Comparison of ENCODE assay signal across 8 cellular contexts in the genomic region with DNA sequence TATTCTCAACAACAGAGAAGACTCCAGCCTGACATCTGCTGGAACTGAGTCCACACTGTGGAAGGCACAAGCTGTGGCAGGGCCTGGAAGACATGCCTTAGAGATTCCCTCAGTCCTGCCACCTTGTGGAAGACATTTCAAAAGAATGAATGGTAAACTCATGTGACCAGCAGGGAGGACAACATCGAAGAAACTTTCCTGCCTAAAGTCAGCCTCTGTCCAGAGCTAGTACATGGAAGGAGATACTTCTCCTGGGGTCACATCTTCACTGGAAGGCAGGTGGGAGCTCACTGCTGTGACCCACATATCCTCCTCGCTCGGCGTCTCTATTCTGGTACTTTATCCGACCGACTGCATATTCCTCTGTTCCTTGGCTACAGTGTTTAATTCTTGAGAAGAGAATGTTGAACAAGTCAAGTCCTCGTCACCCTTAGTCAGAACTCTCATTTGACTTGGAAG. TPM values are rescaled to one million over a fixed set of nuclear protein-coding genes. Genes with fewer than 3 reads are reported as not detected.
DNase-seq lines count a peak whose midpoint lies in the region; ATAC-seq, FAIRE-seq and TF ChIP-seq lines count a peak whose summit lies in the region.

No MANE protein-coding gene starts in this region.

- no peak overlapping the region for H2AFZ ChIP-seq in PC-3 (ENCODE audit: low read length)

- no peaks in the 10 kb centered on the region for H3K9me2 ChIP-seq in PC-3 (replicated peaks; ENCODE audit: low read length)

- DNase-seq in AG09319 (ENCODE audit: extremely low read depth, low read depth), result peak; percentile 41
- peak; percentile 12 for DNase-seq in GM12864 (ENCODE audit: low read depth)
- peak; percentile 93 for DNase-seq in PC-3
- peak; percentile 84 to 90 for DNase-seq in cardiac fibroblast (ENCODE audit: low read depth in 2 of 2)
- peak; percentile 70 for DNase-seq in kidney
- no peak for DNase-seq in thoracic aorta (ENCODE audit: low spot score)

- CTCF ChIA-PET in PC-3 (lab: Charles Lee), result interaction anchor here (0.6 to 1.2 kb wide), 6 partner anchors 17 to 276 kb away, joined by 3 to 11 read pairs (median 4); a partner anchor contains a TSS

- ATAC-seq in HG03469 (IDR thresholded peaks at IDR 0.05; ENCODE audit: unreplicated experiment) (peak; percentile 50), PC-3 (peak; percentile 100), thoracic aorta (ENCODE audit: insufficient number of reproducible peaks, low FRiP score, low read depth) (peak; percentile 69), HG02642 (IDR thresholded peaks at IDR 0.05; ENCODE audit: poor library complexity, unreplicated experiment) (no peak)

- no peaks in the 10 kb centered on the region for H4K20me1 ChIP-seq in PC-3 (ENCODE audit: low read length)

- peaks cover 15% of the 10 kb centered on the region for H3K4me1 ChIP-seq in PC-3 (ENCODE audit: insufficient read depth, low read length)
- H3K4me1 ChIP-seq in kidney (ENCODE audit: control insufficient read depth in 1 of 2, insufficient read depth in 1 of 2, low read depth in 1 of 2, low read length in 2 of 2), result no peaks in the 10 kb centered on the region
- H3K4me1 ChIP-seq in thoracic aorta (ENCODE audit: control insufficient read depth in 1 of 2, low read depth in 2 of 2), result no peaks in the 10 kb centered on the region

- H3K9ac ChIP-seq in PC-3 (ENCODE audit: low read length) (no peak overlapping the region), kidney (ENCODE audit: low read length in 2 of 2) (no peak overlapping the region)

- TF ChIP-seq CTCF in AG09319 (IDR thresholded peaks at IDR 0.05; ENCODE audit: low read depth, low read length) (peak; percentile 54), GM12864 (IDR thresholded peaks at IDR 0.05; ENCODE audit: low read depth, low read length, missing control alignments) (peak; percentile 41), PC-3 (conservative IDR thresholded peaks at IDR 0.05; ENCODE audit: low read depth, low read length) (peak; percentile 84), cardiac fibroblast (IDR thresholded peaks at IDR 0.05; ENCODE audit: low read depth, low read length) (peak; percentile 73), kidney (IDR thresholded peaks at IDR 0.05; ENCODE audit: borderline replicate concordance, extremely low read depth, insufficient read depth) (peak; percentile 64), thoracic aorta (IDR thresholded peaks at IDR 0.05) (peak; percentile 36)

- H3K27me3 ChIP-seq in PC-3 (ENCODE audit: low read length) (no peaks in the 10 kb centered on the region), thoracic aorta (replicated peaks; ENCODE audit: insufficient read depth) (no peaks in the 10 kb centered on the region)

- H3K79me2 ChIP-seq in PC-3 (ENCODE audit: low read length), result peaks cover 30% of the 10 kb centered on the region; the same call in 1 of the 2 replicates

- peaks cover 53% of the 10 kb centered on the region for H3K36me3 ChIP-seq in PC-3 (ENCODE audit: low read depth, low read length)
- peaks cover 7 to 11% of the 10 kb centered on the region in 2 donors for H3K36me3 ChIP-seq in kidney (ENCODE audit: control insufficient read depth in 1 of 2, insufficient read depth in 2 of 2, low read length in 2 of 2)
- peaks cover 3% of the 10 kb centered on the region for H3K36me3 ChIP-seq in thoracic aorta

- POLR2A ChIA-PET in PC-3 (lab: Charles Lee; ENCODE audit: unreplicated experiment), result interaction anchor here (0.6 to 1.2 kb wide), 2 partner anchors 45 to 59 kb away, joined by 5 to 11 read pairs; no protein-coding TSS in a partner anchor

- H3K9me3 ChIP-seq in PC-3 (ENCODE audit: low read length), result no peaks in the 10 kb centered on the region
- no peaks in the 10 kb centered on the region for H3K9me3 ChIP-seq in kidney (ENCODE audit: control insufficient read depth in 1 of 2, low read length in 2 of 2)
- no peaks in the 10 kb centered on the region for H3K9me3 ChIP-seq in thoracic aorta

- no peak overlapping the region for H3K4me3 ChIP-seq in GM12864 (ENCODE audit: low read depth, low read length)
- H3K4me3 ChIP-seq in PC-3 (ENCODE audit: low read length), result no peak overlapping the region
- H3K4me3 ChIP-seq in cardiac fibroblast (replicated peaks in 1 of 2; ENCODE audit: low read depth in 2 of 2, low read length in 2 of 2), result no peak overlapping the region
- no peak overlapping the region for H3K4me3 ChIP-seq in kidney (ENCODE audit: low read length in 2 of 2)
- no peak overlapping the region for H3K4me3 ChIP-seq in thoracic aorta

- no peak overlapping the region for H3K4me2 ChIP-seq in PC-3 (ENCODE audit: low read length)

- peak overlapping the region; percentile 2; the same call in 1 of the 2 replicates for H3K27ac ChIP-seq in PC-3 (ENCODE audit: low read length)
- H3K27ac ChIP-seq in kidney (ENCODE audit: low read depth in 2 of 2, low read length in 2 of 2), result no peak overlapping the region
- H3K27ac ChIP-seq in thoracic aorta, result no peak overlapping the region

- intact Hi-C loops in PC-3 (cut with micrococcal nuclease) (loop anchor here (1.0 to 5.0 kb wide), 2 partner anchors 34 to 188 kb away; no protein-coding TSS in a partner anchor), kidney (cut with DNase I) (no loop called here)

- FAIRE-seq in kidney (lab: Jason Lieb, UNC), result peak; percentile 52

- peaks cover 11% of the 10 kb centered on the region for H3F3A ChIP-seq in PC-3 (ENCODE audit: low read length, unreplicated experiment)

- BruUV-seq in PC-3 (replicated peaks; lab: Mats Ljungman, UMichigan), result no TSS peak

RNA-seq across cellular contexts. Expression of a gene that starts 59.5 kb away (rescaled TPM):
- total RNA-seq in PC-3 (2014; rRNA removed) (14.9 and 25.3 TPM in 2 replicates), kidney (94.3 TPM), thoracic aorta (10 to 100 TPM; 45.4 to 88.7 TPM)
- polyA plus RNA-seq in kidney (ENCODE audit: insufficient read depth, low read depth, low replicate concordance), result 22.0 TPM
